1 cellular context compared by ENCODE assay signal in genomic region chr15:77944002-77944867, GRCh38.
TF ChIP-seq lines count a peak whose summit lies in the region.

No MANE protein-coding gene starts in this region.

TF ChIP-seq in HepG2, 621 proteins besides CTCF, POLR2A, EP300 and RAD21 (continued from another document and continues in another):
- TF ChIP-seq, protein P1, sequence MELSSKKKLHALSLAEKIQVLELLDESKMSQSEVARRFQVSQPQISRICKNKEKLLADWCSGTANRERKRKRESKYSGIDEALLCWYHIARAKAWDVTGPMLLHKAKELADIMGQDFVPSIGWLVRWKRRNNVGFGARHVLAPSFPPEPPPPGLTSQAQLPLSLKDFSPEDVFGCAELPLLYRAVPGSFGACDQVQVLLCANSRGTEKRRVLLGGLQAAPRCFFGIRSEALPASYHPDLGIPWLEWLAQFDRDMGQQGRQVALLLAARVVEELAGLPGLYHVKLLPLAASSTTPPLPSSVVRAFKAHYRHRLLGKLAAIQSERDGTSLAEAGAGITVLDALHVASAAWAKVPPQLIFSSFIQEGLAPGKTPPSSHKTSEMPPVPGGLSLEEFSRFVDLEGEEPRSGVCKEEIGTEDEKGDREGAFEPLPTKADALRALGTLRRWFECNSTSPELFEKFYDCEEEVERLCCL (CRISPR knock-in tag; IDR thresholded peaks at IDR 0.05; ENCODE audit: borderline replicate concordance) = no peak
- TF ChIP-seq AFF4 (CRISPR knock-in tag; IDR thresholded peaks at IDR 0.05) = no peak
- peak; percentile 51; the same call in 1 of the 2 replicates for TF ChIP-seq HDAC2 (CRISPR knock-in tag; IDR thresholded peaks at IDR 0.05)
- TF ChIP-seq KDM2A (CRISPR knock-in tag; IDR thresholded peaks at IDR 0.05; ENCODE audit: borderline replicate concordance, low read depth) = peak; percentile 52; the same call in 1 of the 2 replicates
- no peak for TF ChIP-seq POLR2AphosphoS2 (IDR thresholded peaks at IDR 0.05; ENCODE audit: low read depth, low read length)
- no peak for TF ChIP-seq ZFP82 (CRISPR knock-in tag; IDR thresholded peaks at IDR 0.05; ENCODE audit: borderline replicate concordance)
- TF ChIP-seq AHR (CRISPR knock-in tag; IDR thresholded peaks at IDR 0.05) = no peak
- no peak for TF ChIP-seq ZNF33B (CRISPR knock-in tag; IDR thresholded peaks at IDR 0.05)
- peak; percentile 37; the same call in 1 of the 2 replicates for TF ChIP-seq CREM (IDR thresholded peaks at IDR 0.05)
- no peak for TF ChIP-seq CREM (CRISPR knock-in tag; IDR thresholded peaks at IDR 0.05)
- peak; percentile 80 for TF ChIP-seq THAP11 (CRISPR knock-in tag; IDR thresholded peaks at IDR 0.05)
- no peak for TF ChIP-seq ZNF136 (CRISPR knock-in tag; IDR thresholded peaks at IDR 0.05; ENCODE audit: low read depth)
- TF ChIP-seq, protein P2, sequence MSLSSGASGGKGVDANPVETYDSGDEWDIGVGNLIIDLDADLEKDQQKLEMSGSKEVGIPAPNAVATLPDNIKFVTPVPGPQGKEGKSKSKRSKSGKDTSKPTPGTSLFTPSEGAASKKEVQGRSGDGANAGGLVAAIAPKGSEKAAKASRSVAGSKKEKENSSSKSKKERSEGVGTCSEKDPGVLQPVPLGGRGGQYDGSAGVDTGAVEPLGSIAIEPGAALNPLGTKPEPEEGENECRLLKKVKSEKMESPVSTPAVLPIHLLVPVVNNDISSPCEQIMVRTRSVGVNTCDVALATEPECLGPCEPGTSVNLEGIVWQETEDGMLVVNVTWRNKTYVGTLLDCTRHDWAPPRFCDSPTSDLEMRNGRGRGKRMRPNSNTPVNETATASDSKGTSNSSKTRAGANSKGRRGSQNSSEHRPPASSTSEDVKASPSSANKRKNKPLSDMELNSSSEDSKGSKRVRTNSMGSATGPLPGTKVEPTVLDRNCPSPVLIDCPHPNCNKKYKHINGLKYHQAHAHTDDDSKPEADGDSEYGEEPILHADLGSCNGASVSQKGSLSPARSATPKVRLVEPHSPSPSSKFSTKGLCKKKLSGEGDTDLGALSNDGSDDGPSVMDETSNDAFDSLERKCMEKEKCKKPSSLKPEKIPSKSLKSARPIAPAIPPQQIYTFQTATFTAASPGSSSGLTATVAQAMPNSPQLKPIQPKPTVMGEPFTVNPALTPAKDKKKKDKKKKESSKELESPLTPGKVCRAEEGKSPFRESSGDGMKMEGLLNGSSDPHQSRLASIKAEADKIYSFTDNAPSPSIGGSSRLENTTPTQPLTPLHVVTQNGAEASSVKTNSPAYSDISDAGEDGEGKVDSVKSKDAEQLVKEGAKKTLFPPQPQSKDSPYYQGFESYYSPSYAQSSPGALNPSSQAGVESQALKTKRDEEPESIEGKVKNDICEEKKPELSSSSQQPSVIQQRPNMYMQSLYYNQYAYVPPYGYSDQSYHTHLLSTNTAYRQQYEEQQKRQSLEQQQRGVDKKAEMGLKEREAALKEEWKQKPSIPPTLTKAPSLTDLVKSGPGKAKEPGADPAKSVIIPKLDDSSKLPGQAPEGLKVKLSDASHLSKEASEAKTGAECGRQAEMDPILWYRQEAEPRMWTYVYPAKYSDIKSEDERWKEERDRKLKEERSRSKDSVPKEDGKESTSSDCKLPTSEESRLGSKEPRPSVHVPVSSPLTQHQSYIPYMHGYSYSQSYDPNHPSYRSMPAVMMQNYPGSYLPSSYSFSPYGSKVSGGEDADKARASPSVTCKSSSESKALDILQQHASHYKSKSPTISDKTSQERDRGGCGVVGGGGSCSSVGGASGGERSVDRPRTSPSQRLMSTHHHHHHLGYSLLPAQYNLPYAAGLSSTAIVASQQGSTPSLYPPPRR (CRISPR knock-in tag; IDR thresholded peaks at IDR 0.05; ENCODE audit: borderline replicate concordance) = peak; percentile 56; the same call in 1 of the 2 replicates
- TF ChIP-seq KMT2B (CRISPR knock-in tag; IDR thresholded peaks at IDR 0.05) = peak; percentile 26; the same call in 1 of the 2 replicates
- TF ChIP-seq ZMAT5 (CRISPR knock-in tag; IDR thresholded peaks at IDR 0.05; ENCODE audit: borderline replicate concordance, low read depth) = no peak
- TF ChIP-seq RCOR2 (CRISPR knock-in tag; IDR thresholded peaks at IDR 0.05) = no peak
- no peak for TF ChIP-seq ZNF850 (CRISPR knock-in tag; conservative IDR thresholded peaks at IDR 0.05)
- no peak for TF ChIP-seq ZNF430 (CRISPR knock-in tag; IDR thresholded peaks at IDR 0.05)
- TF ChIP-seq ZNF672 (CRISPR knock-in tag; IDR thresholded peaks at IDR 0.05) = no peak
- TF ChIP-seq ZNF530 (CRISPR knock-in tag; IDR thresholded peaks at IDR 0.05; ENCODE audit: low read depth) = no peak
- TF ChIP-seq KDM1A (CRISPR knock-in tag; IDR thresholded peaks at IDR 0.05) = no peak
- TF ChIP-seq, protein P3, sequence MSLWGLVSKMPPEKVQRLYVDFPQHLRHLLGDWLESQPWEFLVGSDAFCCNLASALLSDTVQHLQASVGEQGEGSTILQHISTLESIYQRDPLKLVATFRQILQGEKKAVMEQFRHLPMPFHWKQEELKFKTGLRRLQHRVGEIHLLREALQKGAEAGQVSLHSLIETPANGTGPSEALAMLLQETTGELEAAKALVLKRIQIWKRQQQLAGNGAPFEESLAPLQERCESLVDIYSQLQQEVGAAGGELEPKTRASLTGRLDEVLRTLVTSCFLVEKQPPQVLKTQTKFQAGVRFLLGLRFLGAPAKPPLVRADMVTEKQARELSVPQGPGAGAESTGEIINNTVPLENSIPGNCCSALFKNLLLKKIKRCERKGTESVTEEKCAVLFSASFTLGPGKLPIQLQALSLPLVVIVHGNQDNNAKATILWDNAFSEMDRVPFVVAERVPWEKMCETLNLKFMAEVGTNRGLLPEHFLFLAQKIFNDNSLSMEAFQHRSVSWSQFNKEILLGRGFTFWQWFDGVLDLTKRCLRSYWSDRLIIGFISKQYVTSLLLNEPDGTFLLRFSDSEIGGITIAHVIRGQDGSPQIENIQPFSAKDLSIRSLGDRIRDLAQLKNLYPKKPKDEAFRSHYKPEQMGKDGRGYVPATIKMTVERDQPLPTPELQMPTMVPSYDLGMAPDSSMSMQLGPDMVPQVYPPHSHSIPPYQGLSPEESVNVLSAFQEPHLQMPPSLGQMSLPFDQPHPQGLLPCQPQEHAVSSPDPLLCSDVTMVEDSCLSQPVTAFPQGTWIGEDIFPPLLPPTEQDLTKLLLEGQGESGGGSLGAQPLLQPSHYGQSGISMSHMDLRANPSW (CRISPR knock-in tag; IDR thresholded peaks at IDR 0.05; ENCODE audit: borderline replicate concordance) = no peak
- no peak for TF ChIP-seq MAFF (IDR thresholded peaks at IDR 0.05; ENCODE audit: low read depth, low read length)
- no peak for TF ChIP-seq KDM4B (CRISPR knock-in tag; IDR thresholded peaks at IDR 0.05)
- TF ChIP-seq MAF1 (CRISPR knock-in tag; IDR thresholded peaks at IDR 0.05; ENCODE audit: borderline replicate concordance) = no peak
- no peak for TF ChIP-seq ZNF367 (CRISPR knock-in tag; IDR thresholded peaks at IDR 0.05; ENCODE audit: borderline replicate concordance)
- TF ChIP-seq ATRX (CRISPR knock-in tag; IDR thresholded peaks at IDR 0.05; ENCODE audit: borderline replicate concordance) = no peak
- TF ChIP-seq FOXA3 (CRISPR knock-in tag; IDR thresholded peaks at IDR 0.05) = peak; percentile 18; the same call in 1 of the 2 replicates
- TF ChIP-seq ZBTB40 (IDR thresholded peaks at IDR 0.05) = no peak
- TF ChIP-seq ZBTB40 (CRISPR knock-in tag; IDR thresholded peaks at IDR 0.05) = no peak; the same call in 1 of the 2 replicates
- TF ChIP-seq BRD4 (CRISPR knock-in tag; IDR thresholded peaks at IDR 0.05) = no peak
- TF ChIP-seq ZNF124 (CRISPR knock-in tag; IDR thresholded peaks at IDR 0.05) = no peak
- no peak for TF ChIP-seq ZBTB8A (CRISPR knock-in tag; IDR thresholded peaks at IDR 0.05; ENCODE audit: borderline replicate concordance, low read depth)
- TF ChIP-seq ZBTB2 (CRISPR knock-in tag; IDR thresholded peaks at IDR 0.05; ENCODE audit: low read depth) = 0 out of 2 replicates have a peak, but pooled peaks have one; percentile 33
- no peak for TF ChIP-seq KLF6 (CRISPR knock-in tag; IDR thresholded peaks at IDR 0.05)
- 0 out of 2 replicates have a peak, but pooled peaks have one; percentile 13 for TF ChIP-seq CEBPG (CRISPR knock-in tag; IDR thresholded peaks at IDR 0.05)
- no peak for TF ChIP-seq HNRNPK (IDR thresholded peaks at IDR 0.05; ENCODE audit: low read depth, low read length, poor library complexity, severe bottlenecking)
